In genomic region chr1:34792868-34793727, GRCh38 we compare ENCODE assay signal across 12 cellular contexts. TPM values are rescaled to one million over a fixed set of nuclear protein-coding genes. Genes with fewer than 3 reads are reported as not detected.
DNase-seq lines count a peak whose midpoint lies in the region; ATAC-seq and TF ChIP-seq lines count a peak whose summit lies in the region.
"Had no signal": no experiment of that assay in that cellular context is flagged by ENCODE, and none has a peak within 500 bp of the region (broad histone marks: within the 10 kb centered on the region; RNA-seq: fewer than 3 reads in every experiment).

GJA4 (plus strand) TSS chr1:34792999; CDS start chr1:34794214, 1,215 bp downstream.

- H3K27me3 ChIP-seq in H9 (ENCODE audit: insufficient read depth, low read length) (no peaks in the 10 kb centered on the region; the same call in 1 of the 2 replicates), ascending aorta (no peaks in the 10 kb centered on the region), iPS-18a (ENCODE audit: control insufficient read depth, insufficient read depth, low read length) (peaks cover 13% of the 10 kb centered on the region), prostate gland (replicated peaks; ENCODE audit: insufficient read depth) (peaks cover 6% of the 10 kb centered on the region)

- no peak within 1 kb of the TSS for H3K18ac ChIP-seq in H9 (ENCODE audit: insufficient read length, low read depth, low read length)

- TF ChIP-seq POLR2A in prostate gland (IDR thresholded peaks at IDR 0.05), result no peak

- ATAC-seq in GM21423 (IDR thresholded peaks at IDR 0.05; ENCODE audit: unreplicated experiment) (no peak), HG02970 (IDR thresholded peaks at IDR 0.05; ENCODE audit: low FRiP score, unreplicated experiment) (no peak)

- peak within 1 kb of the TSS; percentile 65 to 81 for H3K4me3 ChIP-seq in ascending aorta
- H3K4me3 ChIP-seq in iPS-18a (ENCODE audit: low read length), result peak within 1 kb of the TSS; percentile 46
- peak within 1 kb of the TSS; percentile 19 to 24 for H3K4me3 ChIP-seq in prostate gland

- H3K4me1 ChIP-seq in H9 (ENCODE audit: insufficient read depth, low read length), result peaks cover 1% of the 10 kb centered on the region; the same call in 1 of the 2 replicates
- peaks cover 8 to 10% of the 10 kb centered on the region in 2 donors for H3K4me1 ChIP-seq in ascending aorta
- H3K4me1 ChIP-seq in iPS-18a (ENCODE audit: control insufficient read depth, low read depth, low read length), result peaks cover 5% of the 10 kb centered on the region
- no peaks in the 10 kb centered on the region for H3K4me1 ChIP-seq in prostate gland (replicated peaks)

- no peak within 1 kb of the TSS for H2BK12ac ChIP-seq in H9 (ENCODE audit: insufficient read length, low read depth, low read length)

- no peak within 1 kb of the TSS for H4K5ac ChIP-seq in H9 (ENCODE audit: insufficient read length, low read depth, low read length)

- H3K27ac ChIP-seq in H9 (ENCODE audit: insufficient read length, low read depth, low read length), result no peak within 1 kb of the TSS
- peak within 1 kb of the TSS; percentile 90 to 92 for H3K27ac ChIP-seq in ascending aorta
- H3K27ac ChIP-seq in iPS-18a (ENCODE audit: low read length), result no peak within 1 kb of the TSS
- H3K27ac ChIP-seq in prostate gland, result peak within 1 kb of the TSS in 1 of 2 donors; percentile 24

- H3K79me1 ChIP-seq in H9 (ENCODE audit: insufficient read depth, low read depth, low read length, poor library complexity, severe bottlenecking), result no peaks in the 10 kb centered on the region

- H2AFZ ChIP-seq in H9 (ENCODE audit: low read length), result no peak within 1 kb of the TSS

- H4K8ac ChIP-seq in H9 (replicated peaks; ENCODE audit: insufficient read length, low read depth, low read length), result no peak within 1 kb of the TSS

- H2BK5ac ChIP-seq in H9 (ENCODE audit: insufficient read length, low read length), result no peak within 1 kb of the TSS

- H2AK5ac ChIP-seq in H9 (ENCODE audit: insufficient read length, low read length), result no peak within 1 kb of the TSS

- no peaks in the 10 kb centered on the region for H4K20me1 ChIP-seq in H9 (ENCODE audit: control insufficient read depth, insufficient read depth, insufficient read length)

- no peak within 1 kb of the TSS for H2BK120ac ChIP-seq in H9 (ENCODE audit: low read depth, low read length, poor library complexity, severe bottlenecking)

- H3K27me3 Mint-ChIP-seq in H9 (ENCODE audit: low read depth), result peaks cover 43% of the 10 kb centered on the region

- H3K56ac ChIP-seq in H9 (ENCODE audit: insufficient read length, low read depth, low read length), result no peak within 1 kb of the TSS

- H3K9ac ChIP-seq in H9 (ENCODE audit: extremely low read depth, insufficient read length, low read length) (no peak within 1 kb of the TSS), iPS-18a (ENCODE audit: low read length) (no peak within 1 kb of the TSS)

- peaks cover 4 to 12% of the 10 kb centered on the region in 2 donors for H3K36me3 ChIP-seq in ascending aorta
- H3K36me3 ChIP-seq in iPS-18a (ENCODE audit: control insufficient read depth, low read depth, low read length), result no peaks in the 10 kb centered on the region
- H3K36me3 ChIP-seq in prostate gland, result no peaks in the 10 kb centered on the region

- H3T11ph ChIP-seq in H9 (ENCODE audit: low read length), result no peak within 1 kb of the TSS

- no peaks in the 10 kb centered on the region for H3K9me3 ChIP-seq in H9 (ENCODE audit: control insufficient read depth, low read depth, low read length)
- H3K9me3 ChIP-seq in ascending aorta, result no peaks in the 10 kb centered on the region
- no peaks in the 10 kb centered on the region for H3K9me3 ChIP-seq in iPS-18a (ENCODE audit: control insufficient read depth, low read depth, low read length)
- no peaks in the 10 kb centered on the region for H3K9me3 ChIP-seq in prostate gland

- no peak for TF ChIP-seq CTCF in H9 (conservative IDR thresholded peaks at IDR 0.05)
- no peak for TF ChIP-seq CTCF in ascending aorta (IDR thresholded peaks at IDR 0.05)
- no peak for TF ChIP-seq CTCF in prostate gland (IDR thresholded peaks at IDR 0.05)

- no peak within 1 kb of the TSS for H2BK20ac ChIP-seq in H9 (ENCODE audit: low read depth, low read length, poor library complexity, severe bottlenecking)

- no peaks in the 10 kb centered on the region; a peak in 2 of 5 replicates for H3K9me3 Mint-ChIP-seq in H9

- WGBS in H9 (ENCODE audit: extremely low coverage, insufficient read length, low lambda C conversion rate), result no CpG with 5 or more reads among the region's 45 CpGs
- 16% methylated on average over 23 of the region's 45 CpGs for WGBS in prostate gland

- H3K4me2 ChIP-seq in H9 (ENCODE audit: insufficient read depth, insufficient read length, low read length), result peak within 1 kb of the TSS; percentile 17

- intact Hi-C loops in ascending aorta (cut with DNase I) (no loop called here), prostate gland (cut with DNase I) (no loop called here)

- H3K4me1 Mint-ChIP-seq in H9, result peaks cover 18 to 21% of the 10 kb centered on the region in 2 experiments

- no peaks in the 10 kb centered on the region; a peak in 2 of 7 replicates for H3K36me3 Mint-ChIP-seq in H9 (ENCODE audit: insufficient read depth in 1 of 3, low read depth in 3 of 3)

- no peak within 1 kb of the TSS for H3K23ac ChIP-seq in H9 (ENCODE audit: insufficient read length, low read depth, low read length)

- H3K79me2 ChIP-seq in H9 (ENCODE audit: insufficient read depth, low read length), result no peaks in the 10 kb centered on the region

- H4K91ac ChIP-seq in H9 (ENCODE audit: insufficient read length, low read depth, low read length), result no peak within 1 kb of the TSS

- no peak within 1 kb of the TSS for H2BK15ac ChIP-seq in H9 (ENCODE audit: low read depth, low read length)

- peak within 1 kb of the TSS; percentile 60 to 79 for H3K4me3 Mint-ChIP-seq in H9

- DNase-seq in H9 (no peak), ascending aorta (ENCODE audit: low spot score in 2 of 2) (no peak), prostate gland (ENCODE audit: low spot score) (no peak), activated gamma-delta T cell treated with Interleukin-2 at 50 U/mL for 16 hours (no peak), SK-N-DZ (ENCODE audit: low spot score) (no peak)
- DNase-seq: activated gamma-delta T cell, Calu3, NCI-H187 had no signal

- H3K14ac ChIP-seq in H9 (ENCODE audit: insufficient read depth, low read length), result peak within 1 kb of the TSS; percentile 50; the same call in 1 of the 2 replicates

- H3K4ac ChIP-seq in H9 (ENCODE audit: low read depth, low read length), result no peak within 1 kb of the TSS

- H3K23me2 ChIP-seq in H9 (ENCODE audit: insufficient read length, low read depth, low read length, poor library complexity, severe bottlenecking), result no peaks in the 10 kb centered on the region

- peak within 1 kb of the TSS in 1 of 3 experiments; percentile 94; a peak in 1 of 7 replicates for H3K27ac Mint-ChIP-seq in H9

RNA-seq across cellular contexts. Expression of gene GJA4, which starts in this region (rescaled TPM):
- total RNA-seq in H9 (2021) (1.4 and 2.1 TPM in 2 replicates), ascending aorta (190 TPM), prostate gland (10 to 100 TPM in 1 of 2 donors, 1 to 10 TPM in 1; 3.8 to 15.9 TPM)
- polyA plus RNA-seq in SK-N-DZ (2014; cell fraction: cytosol; rRNA removed), result not detected in 2 replicates
- polyA plus RNA-seq in SK-N-DZ (2014; cell fraction: nucleus; rRNA removed), result not detected in 2 replicates
- total RNA-seq: Calu3, SK-MEL-5 had no signal

Comparison
In these comparisons a context has a peak if more than half of its experiments do, and no peak if none do; other contexts are left out.
1. RNA of gene GJA4 (total RNA-seq): 190 TPM in ascending aorta (single experiment); 3.8 to 15.9 TPM in prostate gland and 1.4 to 2.1 TPM in H9; every median in the first group is over 10 times any median in the second.
2. H3K27ac ChIP-seq: peak in ascending aorta (2 of 2); none in H9 (single experiment) and iPS-18a (single experiment).
3. H3K4me3 ChIP-seq: peak in every context shown above with its lines; median percentile 73 in ascending aorta; 46 in iPS-18a; 22 in prostate gland.